ENCODE assay signal across 10 cellular contexts in genomic region chr12:65882504-65882903, GRCh38. TPM values are rescaled to one million over a fixed set of nuclear protein-coding genes. Genes with fewer than 3 reads are reported as not detected.
DNase-seq lines count a peak whose midpoint lies in the region; ATAC-seq, FAIRE-seq and TF ChIP-seq lines count a peak whose summit lies in the region.
"Had no signal": no experiment of that assay in that cellular context is flagged by ENCODE, and none has a peak within 500 bp of the region (broad histone marks: within the 10 kb centered on the region; RNA-seq: fewer than 3 reads in every experiment).

No MANE protein-coding gene starts in this region.

- H3K27ac Mint-ChIP-seq in neural crest cell (ENCODE audit: unreplicated experiment) = peak overlapping the region; percentile 92
- H3K27ac Mint-ChIP-seq: activated naive CD8-positive, alpha-beta T cell treated with anti-CD3 and anti-CD28 coated beads, Interleukin-2, amount 10 ng/mL, durations not matched to agents 7 days and 5 days had no signal

- H2BK12ac ChIP-seq in H1 (ENCODE audit: low read depth, low read length) = no peak overlapping the region

- no peak overlapping the region for H3K4me2 ChIP-seq in H1 (ENCODE audit: insufficient read depth in 1 of 2, low read depth in 2 of 2, low read length in 2 of 2)

- no peak overlapping the region for H3K9ac ChIP-seq in H1 (replicated peaks in 1 of 4; ENCODE audit: extremely low read depth in 1 of 4, low read depth in 3 of 4, low read length in 3 of 4)

- H3K36me3 ChIP-seq in right atrium auricular region (no peaks in the 10 kb centered on the region), H1 (ENCODE audit: control insufficient read depth in 2 of 4, insufficient read depth in 4 of 4, low read length in 3 of 4) (0 out of 8 replicates have a peak, but pooled peaks cover 0 to 3% (median 0%) of the 10 kb centered on the region in 4 experiments)

- H3K23ac ChIP-seq in H1 (ENCODE audit: insufficient read length) = no peak overlapping the region

- H3K23me2 ChIP-seq in H1 (ENCODE audit: low read depth, low read length) = no peaks in the 10 kb centered on the region

- 91% methylated on average over 3 of the region's 3 CpGs; no CpG with 5 or more reads in 1 of the 2 experiments for WGBS in H1 (ENCODE audit: extremely low coverage in 1 of 2, insufficient coverage in 1 of 2, insufficient read length in 1 of 2, insufficient replicate concordance in 2 of 2, low coverage in 1 of 2, low lambda C conversion rate in 2 of 2, missing lambda C conversion rate in 1 of 2), 2 experiments

- H3K27me3 Mint-ChIP-seq in neural crest cell (ENCODE audit: low read depth) = no peaks in the 10 kb centered on the region

- TF ChIP-seq RAD21 in H1 (IDR thresholded peaks at IDR 0.05 in 1 of 2, conservative IDR thresholded peaks at IDR 0.05 in 1 of 2; ENCODE audit: low read depth in 2 of 2, low read length in 2 of 2) = no peak

- peak overlapping the region; percentile 46 for H3K4ac ChIP-seq in H1 (replicated peaks; ENCODE audit: insufficient read length, low read depth, low read length)

- ATAC-seq in Right ventricle myocardium inferior (no peak), HG03196 (IDR thresholded peaks at IDR 0.05; ENCODE audit: unreplicated experiment) (no peak)
- no peak for ATAC-seq in stimulated activated naive CD8-positive, alpha-beta T cell treated with anti-CD3 and anti-CD28 coated beads, Interleukin-15, Interleukin-2, amounts not matched to agents 100 U/mL and 50 U/mL, for 24 hours

- no peak for FAIRE-seq in H1 (lab: Jason Lieb, UNC)
- FAIRE-seq in GM12891 (lab: Jason Lieb, UNC) = no peak

- no peak overlapping the region for H3K18ac ChIP-seq in H1 (ENCODE audit: extremely low read depth, low read length)

- H4K8ac ChIP-seq in H1 (ENCODE audit: extremely low read depth, insufficient read depth, low read length) = no peak overlapping the region

- no peak overlapping the region for H3K14ac ChIP-seq in H1 (ENCODE audit: insufficient read length)

- CTCF ChIA-PET in H1 (lab: Charles Lee; ENCODE audit: partially characterized antibody) = interaction anchor here (1.1 to 1.7 kb wide), 4 partner anchors 9 to 326 kb away, joined by 3 to 4 read pairs (median 3); no protein-coding TSS in a partner anchor

- peaks cover 9% of the 10 kb centered on the region for H3K36me3 Mint-ChIP-seq in neural crest cell (ENCODE audit: low read depth)
- H3K36me3 Mint-ChIP-seq: activated naive CD8-positive, alpha-beta T cell treated with anti-CD3 and anti-CD28 coated beads, Interleukin-2, amount 10 ng/mL, durations not matched to agents 7 days and 5 days had no signal

- H4K91ac ChIP-seq in H1 (replicated peaks; ENCODE audit: insufficient read length, low read length) = no peak overlapping the region

- H2AFZ ChIP-seq in H1 (ENCODE audit: low read length) = no peak overlapping the region

- H3K4me1 ChIP-seq in right atrium auricular region (peaks cover 0 to 21% of the 10 kb centered on the region in 2 donors), H1 (replicated peaks in 1 of 4; ENCODE audit: control insufficient read depth in 3 of 4, insufficient read depth in 4 of 4, low read length in 3 of 4) (peaks cover 0 to 21% (median 1%) of the 10 kb centered on the region in 4 experiments; a peak in 5 of 7 replicates)

- 0 out of 2 replicates have a peak overlapping the region, but pooled peaks have one; percentile 7 for H2BK5ac ChIP-seq in H1 (ENCODE audit: low read depth, low read length)

- H4K20me1 ChIP-seq in H1 (replicated peaks in 1 of 2; ENCODE audit: control insufficient read depth in 1 of 2, insufficient read depth in 2 of 2, low read length in 2 of 2) = peaks cover 0 to 2% of the 10 kb centered on the region in 2 experiments

- no peak overlapping the region for H3K4me3 Mint-ChIP-seq in neural crest cell
- H3K4me3 Mint-ChIP-seq: activated naive CD8-positive, alpha-beta T cell treated with anti-CD3 and anti-CD28 coated beads, Interleukin-2, amount 10 ng/mL, durations not matched to agents 7 days and 5 days had no signal

- peaks cover 0 to 7% of the 10 kb centered on the region in 2 experiments; a peak in 2 of 4 replicates for H3K79me2 ChIP-seq in H1 (ENCODE audit: control insufficient read depth in 1 of 2, insufficient read depth in 2 of 2, low read length in 2 of 2)

- no peaks in the 10 kb centered on the region for H3K9me3 Mint-ChIP-seq in neural crest cell
- H3K9me3 Mint-ChIP-seq: activated naive CD8-positive, alpha-beta T cell treated with anti-CD3 and anti-CD28 coated beads, Interleukin-2, amount 10 ng/mL, durations not matched to agents 7 days and 5 days had no signal

- no peaks in the 10 kb centered on the region for H3K9me3 ChIP-seq in right atrium auricular region
- H3K9me3 ChIP-seq in H1 (ENCODE audit: insufficient read depth in 2 of 2, low read depth in 1 of 2, low read length in 1 of 2) = no peaks in the 10 kb centered on the region

- H2BK20ac ChIP-seq in H1 (ENCODE audit: low read length) = no peak overlapping the region

- H4K5ac ChIP-seq in H1 (ENCODE audit: insufficient read length, low read depth, low read length) = no peak overlapping the region

- H2BK15ac ChIP-seq in H1 (ENCODE audit: low read length) = no peak overlapping the region

- no peak for DNase-seq in right atrium auricular region (ENCODE audit: low spot score)
- DNase-seq in Right ventricle myocardium inferior (ENCODE audit: missing footprints) = no peak
- no peak for DNase-seq in H1 (ENCODE audit: low read depth in 1 of 2, low spot score in 2 of 2)
- DNase-seq in neural crest cell (ENCODE audit: low read depth, low spot score) = no peak
- no peak for DNase-seq in stimulated activated naive CD8-positive, alpha-beta T cell treated with anti-CD3 and anti-CD28 coated beads, Interleukin-15, Interleukin-2, amounts not matched to agents 100 U/mL and 50 U/mL, for 24 hours
- DNase-seq in GM12891 (ENCODE audit: insufficient read length, low spot score) = no peak
- DNase-seq in C1 segment of cervical spinal cord (lab: John Stamatoyannopoulos, UW) = no peak
- DNase-seq: activated naive CD8-positive, alpha-beta T cell treated with anti-CD3 and anti-CD28 coated beads, Interleukin-2, amount 10 ng/mL, durations not matched to agents 7 days and 5 days; SW 1271 had no signal

- H3K4me1 Mint-ChIP-seq in neural crest cell = peaks cover 61% of the 10 kb centered on the region
- H3K4me1 Mint-ChIP-seq: activated naive CD8-positive, alpha-beta T cell treated with anti-CD3 and anti-CD28 coated beads, Interleukin-2, amount 10 ng/mL, durations not matched to agents 7 days and 5 days had no signal

- peak overlapping the region in 1 of 2 donors; percentile 46 for H3K4me3 ChIP-seq in right atrium auricular region
- H3K4me3 ChIP-seq in H1 (ENCODE audit: extremely low read depth in 1 of 4, insufficient read depth in 2 of 4, low read depth in 3 of 4, low read length in 4 of 4) = no peak overlapping the region

- H3K27ac ChIP-seq in right atrium auricular region (peak overlapping the region; percentile 75 to 77), H1 (ENCODE audit: low read depth, low read length) (no peak overlapping the region)

- intact Hi-C loops in Right ventricle myocardium inferior (cut with DNase I) = no loop called here

- H3K27me3 ChIP-seq in right atrium auricular region (no peaks in the 10 kb centered on the region), H1 (replicated peaks in 1 of 4; ENCODE audit: control insufficient read depth in 3 of 4, extremely low read depth in 1 of 4, insufficient read depth in 3 of 4, low read length in 3 of 4) (no peaks in the 10 kb centered on the region)

- no peak for TF ChIP-seq POLR2A in H1 (IDR thresholded peaks at IDR 0.05; ENCODE audit: control extremely low read depth in 1 of 2, low read depth in 2 of 2, low read length in 2 of 2)
- TF ChIP-seq POLR2A in GM12891 (IDR thresholded peaks at IDR 0.05; ENCODE audit: low read depth, low read length) = no peak

- no peak overlapping the region for H2AK5ac ChIP-seq in H1 (ENCODE audit: low read depth, low read length)

- H3K79me1 ChIP-seq in H1 (ENCODE audit: low read depth, low read length) = 0 out of 2 replicates have a peak, but pooled peaks cover under 1% of the 10 kb centered on the region

- no peak overlapping the region for H2BK120ac ChIP-seq in H1 (replicated peaks; ENCODE audit: low read depth, low read length)

- TF ChIP-seq CTCF in right atrium auricular region (IDR thresholded peaks at IDR 0.05) (no peak), H1 (IDR thresholded peaks at IDR 0.05; ENCODE audit: control extremely low read depth in 1 of 3, insufficient read depth in 1 of 3, low read depth in 1 of 3, low read length in 3 of 3) (no peak), neural crest cell (conservative IDR thresholded peaks at IDR 0.05) (no peak)

- POLR2A ChIA-PET in H1 (lab: Charles Lee; ENCODE audit: partially characterized antibody) = interaction anchor here (0.9 to 1.5 kb wide), 2 partner anchors 10 to 14 kb away, joined by 3 read pairs; no protein-coding TSS in a partner anchor

- TF ChIP-seq EP300 in H1 (IDR thresholded peaks at IDR 0.05; ENCODE audit: borderline replicate concordance in 1 of 2, low read depth in 2 of 2, low read length in 2 of 2) = no peak

- no peak overlapping the region for H3K56ac ChIP-seq in H1 (replicated peaks; ENCODE audit: insufficient read length, low read depth, low read length)

TF ChIP-seq in H1, 55 proteins besides CTCF, POLR2A, EP300 and RAD21 (continues in another document):
- TF ChIP-seq CHD1 (IDR thresholded peaks at IDR 0.05; ENCODE audit: low read depth, low read length) (no peak), MAFK (IDR thresholded peaks at IDR 0.05; ENCODE audit: low read depth, low read length) (no peak), POLR2AphosphoS5 (IDR thresholded peaks at IDR 0.05; ENCODE audit: low read depth, low read length) (no peak), JUN (IDR thresholded peaks at IDR 0.05; ENCODE audit: low read depth, low read length) (no peak)

TF ChIP-seq in GM12891, 5 proteins besides CTCF, POLR2A, EP300 and RAD21:
- TF ChIP-seq TAF1 (IDR thresholded peaks at IDR 0.05; ENCODE audit: low read depth, low read length) = no peak
- no peak for TF ChIP-seq SPI1 (IDR thresholded peaks at IDR 0.05; ENCODE audit: low read depth, low read length)
- TF ChIP-seq POU2F2 (IDR thresholded peaks at IDR 0.05; ENCODE audit: low read depth, low read length) = no peak
- TF ChIP-seq POLR2AphosphoS5 (IDR thresholded peaks at IDR 0.05; ENCODE audit: low read depth, low read length) = no peak
- TF ChIP-seq PAX5 (IDR thresholded peaks at IDR 0.05; ENCODE audit: insufficient read depth, low read length, severe bottlenecking) = no peak

RNA-seq across cellular contexts. Expression of gene HMGA2, which starts 58.2 kb away (rescaled TPM):
- not detected for total RNA-seq in right atrium auricular region
- not detected for total RNA-seq in Right ventricle myocardium inferior
- 103 and 104 TPM in 2 replicates for total RNA-seq in H1 (2021; fragmentation: NEBNext Ultra II Directional; extraction: Animal tissue kit (Norgen Biotek cat#: 25700))
- polyA plus RNA-seq in H1 (2011; rRNA removed) = 46.0 and 50.7 TPM in 2 replicates
- 45.4 TPM for polyA plus RNA-seq in H1 (2011; cell fraction: cytosol; rRNA removed)
- 77.0 TPM for polyA plus RNA-seq in H1 (2011; cell fraction: nucleus; rRNA removed)
- polyA plus RNA-seq in H1 (2012, experiment 1 of 2) = 35.0 to 68.1 TPM (median 44.6 TPM) in 4 replicates
- 13.2 TPM for polyA plus RNA-seq in H1 (2012, experiment 2 of 2)
- polyA plus RNA-seq in H1 (2013, experiment 1 of 2) = 89.7 TPM
- 80.7 TPM for polyA plus RNA-seq in H1 (2013, experiment 2 of 2)
- 38.8 and 46.1 TPM in 2 replicates for polyA minus RNA-seq in H1 (2011; rRNA and poly(A)+ RNA removed)
- polyA minus RNA-seq in H1 (2011; cell fraction: cytosol; rRNA and poly(A)+ RNA removed) = 64.0 TPM
- 103 TPM for polyA minus RNA-seq in H1 (2011; cell fraction: nucleus; rRNA and poly(A)+ RNA removed)
- total RNA-seq in neural crest cell = 195 and 200 TPM in 2 replicates
- polyA plus RNA-seq in GM12891 (2012; ENCODE audit: low read depth, missing spikeins) = 3.2 TPM
- total RNA-seq: activated naive CD8-positive, alpha-beta T cell treated with anti-CD3 and anti-CD28 coated beads, Interleukin-2, amount 10 ng/mL, durations not matched to agents 7 days and 5 days had no signal

Comparison
In these comparisons a context has a peak if more than half of its experiments do, and no peak if none do; other contexts are left out.
1. RNA of gene HMGA2, which starts 58.2 kb away (total RNA-seq): 195 to 200 TPM in neural crest cell and 103 to 104 TPM in H1; not detected in right atrium auricular region and not detected in Right ventricle myocardium inferior (single experiment); every median in the first group is over 100 times any median in the second.